In genomic region chr20:25226433-25227316, GRCh38 we compare ENCODE assay signal across 1 cellular context.
TF ChIP-seq lines count a peak whose summit lies in the region.

No MANE protein-coding gene starts in this region.

TF ChIP-seq in HepG2, 621 proteins besides CTCF, POLR2A, EP300 and RAD21 (continued from another document and continues in another):
- TF ChIP-seq ZNF318 (CRISPR knock-in tag; IDR thresholded peaks at IDR 0.05) = peak; percentile 74; the same call in 1 of the 2 replicates
- TF ChIP-seq KDM3A (CRISPR knock-in tag; IDR thresholded peaks at IDR 0.05; ENCODE audit: low read depth) = no peak
- TF ChIP-seq RXRA (CRISPR knock-in tag; IDR thresholded peaks at IDR 0.05) = 0 out of 2 replicates have a peak, but pooled peaks have one; percentile 29
- TF ChIP-seq CERS6 (CRISPR knock-in tag; IDR thresholded peaks at IDR 0.05) = no peak
- TF ChIP-seq ZNF792 (CRISPR knock-in tag; IDR thresholded peaks at IDR 0.05) = peak; percentile 84; the same call in 1 of the 2 replicates
- no peak for TF ChIP-seq FOSL1 (CRISPR knock-in tag; IDR thresholded peaks at IDR 0.05; ENCODE audit: borderline replicate concordance)
- no peak for TF ChIP-seq TAF15 (IDR thresholded peaks at IDR 0.05; ENCODE audit: low read depth, low read length, poor library complexity, severe bottlenecking)
- peak; percentile 79 for TF ChIP-seq HINFP (CRISPR knock-in tag; IDR thresholded peaks at IDR 0.05; ENCODE audit: low read depth)
- peak; percentile 92 for TF ChIP-seq MYC (CRISPR knock-in tag; IDR thresholded peaks at IDR 0.05; ENCODE audit: borderline replicate concordance)
- no peak for TF ChIP-seq ZFP36L1 (CRISPR knock-in tag; IDR thresholded peaks at IDR 0.05)
- no peak for TF ChIP-seq THYN1 (CRISPR knock-in tag; IDR thresholded peaks at IDR 0.05; ENCODE audit: borderline replicate concordance, low read depth)
- TF ChIP-seq KLF12 (CRISPR knock-in tag; IDR thresholded peaks at IDR 0.05; ENCODE audit: borderline replicate concordance) = no peak; the same call in 1 of the 2 replicates
- TF ChIP-seq ZNF496 (CRISPR knock-in tag; IDR thresholded peaks at IDR 0.05; ENCODE audit: insufficient replicate concordance) = no peak
- TF ChIP-seq ZNF639 (CRISPR knock-in tag; conservative IDR thresholded peaks at IDR 0.05) = no peak; the same call in 1 of the 2 replicates
- peak; percentile 76 for TF ChIP-seq ZNF121 (CRISPR knock-in tag; IDR thresholded peaks at IDR 0.05)
- no peak for TF ChIP-seq ZNF251 (CRISPR knock-in tag; IDR thresholded peaks at IDR 0.05)
- TF ChIP-seq FOXP1 (IDR thresholded peaks at IDR 0.05) = no peak
- TF ChIP-seq FOXP1 (CRISPR knock-in tag; IDR thresholded peaks at IDR 0.05) = no peak
- 0 out of 2 replicates have a peak, but pooled peaks have one; percentile 19 for TF ChIP-seq NCOA2 (CRISPR knock-in tag; IDR thresholded peaks at IDR 0.05)
- TF ChIP-seq ZNF350 (CRISPR knock-in tag; IDR thresholded peaks at IDR 0.05; ENCODE audit: borderline replicate concordance, low read depth) = peak; percentile 79; the same call in 1 of the 2 replicates
- TF ChIP-seq ZNF674 (CRISPR knock-in tag; IDR thresholded peaks at IDR 0.05; ENCODE audit: low read depth) = no peak
- no peak for TF ChIP-seq ZXDC (CRISPR knock-in tag; IDR thresholded peaks at IDR 0.05)
- TF ChIP-seq SOX13 (IDR thresholded peaks at IDR 0.05) = no peak
- no peak for TF ChIP-seq SOX13 (CRISPR knock-in tag; conservative IDR thresholded peaks at IDR 0.05 in 1 of 2, IDR thresholded peaks at IDR 0.05 in 1 of 2)
- no peak for TF ChIP-seq CCAR2 (optimal IDR thresholded peaks at IDR 0.05; ENCODE audit: low read depth, low read length)
- no peak for TF ChIP-seq ZFP41 (CRISPR knock-in tag; IDR thresholded peaks at IDR 0.05; ENCODE audit: borderline replicate concordance)
- peak; percentile 46 for TF ChIP-seq IKZF4 (CRISPR knock-in tag; IDR thresholded peaks at IDR 0.05; ENCODE audit: borderline replicate concordance, low read depth, not compliant biosample characterization)
- TF ChIP-seq SMAD1 (CRISPR knock-in tag; IDR thresholded peaks at IDR 0.05; ENCODE audit: borderline replicate concordance, low read depth) = no peak
- TF ChIP-seq ZNF260 (CRISPR knock-in tag; IDR thresholded peaks at IDR 0.05; ENCODE audit: borderline replicate concordance, low read depth) = no peak
- no peak for TF ChIP-seq MEF2D (CRISPR knock-in tag; IDR thresholded peaks at IDR 0.05)
- peak; percentile 61 for TF ChIP-seq HOXA5 (CRISPR knock-in tag; IDR thresholded peaks at IDR 0.05)
- 0 out of 2 replicates have a peak, but pooled peaks have one; percentile 55 for TF ChIP-seq ZNF580 (CRISPR knock-in tag; IDR thresholded peaks at IDR 0.05; ENCODE audit: borderline replicate concordance, low read depth)
- TF ChIP-seq ZNF678 (CRISPR knock-in tag; IDR thresholded peaks at IDR 0.05) = no peak
- TF ChIP-seq ZFP62 (CRISPR knock-in tag; IDR thresholded peaks at IDR 0.05) = no peak
- TF ChIP-seq ZBTB7B (CRISPR knock-in tag; IDR thresholded peaks at IDR 0.05) = peak; percentile 52
- TF ChIP-seq MTA3 (CRISPR knock-in tag; IDR thresholded peaks at IDR 0.05) = no peak
- no peak; the same call in 1 of the 2 replicates for TF ChIP-seq JUND (CRISPR knock-in tag; IDR thresholded peaks at IDR 0.05)
- TF ChIP-seq BCL6 (CRISPR knock-in tag; IDR thresholded peaks at IDR 0.05) = no peak
- no peak for TF ChIP-seq SNAPC5 (CRISPR knock-in tag; IDR thresholded peaks at IDR 0.05; ENCODE audit: borderline replicate concordance)
- no peak for TF ChIP-seq ELF1 (CRISPR knock-in tag; IDR thresholded peaks at IDR 0.05)
- TF ChIP-seq SP4 (CRISPR knock-in tag; IDR thresholded peaks at IDR 0.05) = peak; percentile 37; the same call in 1 of the 2 replicates
- no peak for TF ChIP-seq ZNF451 (CRISPR knock-in tag; IDR thresholded peaks at IDR 0.05)
- TF ChIP-seq ZNF383 (CRISPR knock-in tag; IDR thresholded peaks at IDR 0.05; ENCODE audit: borderline replicate concordance) = no peak
- no peak; the same call in 1 of the 2 replicates for TF ChIP-seq ZNF292 (CRISPR knock-in tag; IDR thresholded peaks at IDR 0.05; ENCODE audit: borderline replicate concordance, low read depth)
- peak; percentile 48; the same call in 1 of the 2 replicates for TF ChIP-seq HOXA3 (CRISPR knock-in tag; IDR thresholded peaks at IDR 0.05)
- no peak; the same call in 1 of the 2 replicates for TF ChIP-seq MTF1 (CRISPR knock-in tag; IDR thresholded peaks at IDR 0.05)
- TF ChIP-seq ZFYVE20 (CRISPR knock-in tag; IDR thresholded peaks at IDR 0.05; ENCODE audit: borderline replicate concordance, low read depth) = no peak
- TF ChIP-seq SALL1 (CRISPR knock-in tag; IDR thresholded peaks at IDR 0.05) = peak; percentile 43
- 0 out of 2 replicates have a peak, but pooled peaks have one; percentile 17 for TF ChIP-seq ZNF878 (CRISPR knock-in tag; IDR thresholded peaks at IDR 0.05)
- TF ChIP-seq MAX (IDR thresholded peaks at IDR 0.05) = peak; percentile 92
